8 cellular contexts compared by ENCODE assay signal in genomic region chr11:108467091-108467823, GRCh38. TPM values are rescaled to one million over a fixed set of nuclear protein-coding genes. Genes with fewer than 3 reads are reported as not detected.
DNase-seq lines count a peak whose midpoint lies in the region; ATAC-seq lines count a peak whose summit lies in the region.

Gene C11orf65 (minus strand): TSS chr11:108467529. CDS start chr11:108461559, 5,970 bp downstream.

- DNase-seq in DMS153 (lab: John Stamatoyannopoulos, UW) (peak; percentile 97), OCI-M1 (lab: John Stamatoyannopoulos, UW) (peak; percentile 88), activated T-cell treated with anti-CD3 and anti-CD28 coated beads for 48 hours (ENCODE audit: low read depth) (peak; percentile 90), epithelial cell of prostate (ENCODE audit: low read depth, low spot score) (peak; percentile 65)
- peak; percentile 84 to 92 for DNase-seq in stimulated activated CD8-positive, alpha-beta memory T cell treated with anti-CD3 and anti-CD28 coated beads, Interleukin-2, amount 100 ng/mL, for 48 hours (ENCODE audit: low read depth in 2 of 2)

- peak within 1 kb of the TSS; percentile 95 to 100 (median 99) for H3K27ac Mint-ChIP-seq in IgD-negative memory B cell

- no peaks in the 10 kb centered on the region for H3K9me3 ChIP-seq in mononuclear cell (ENCODE audit: low read depth, low read length)

- H3K4me3 ChIP-seq in mononuclear cell (ENCODE audit: low read length) = peak within 1 kb of the TSS; percentile 61

- H3K4me1 ChIP-seq in mononuclear cell (ENCODE audit: insufficient read depth, low read length) = peaks cover 12% of the 10 kb centered on the region

- H3K27me3 Mint-ChIP-seq in IgD-negative memory B cell = no peaks in the 10 kb centered on the region

- no peaks in the 10 kb centered on the region for H3K9me3 Mint-ChIP-seq in IgD-negative memory B cell

- peaks cover 3 to 18% (median 4%) of the 10 kb centered on the region in 3 donors for H3K4me1 Mint-ChIP-seq in IgD-negative memory B cell

- H3K27ac ChIP-seq in epithelial cell of prostate = peak within 1 kb of the TSS; percentile 96

- ATAC-seq in GM21576 (IDR thresholded peaks at IDR 0.05; ENCODE audit: unreplicated experiment) = peak; percentile 99

- no peaks in the 10 kb centered on the region for H3K27me3 ChIP-seq in mononuclear cell (ENCODE audit: insufficient read depth, low read length)

- peak within 1 kb of the TSS; percentile 92 to 99 (median 98) for H3K4me3 Mint-ChIP-seq in IgD-negative memory B cell

- no peaks in the 10 kb centered on the region for H3K36me3 Mint-ChIP-seq in IgD-negative memory B cell

RNA-seq across cellular contexts. Expression of gene C11orf65, which starts in this region (rescaled TPM):
- polyA plus RNA-seq in IgD-negative memory B cell = 0.86 TPM
- total RNA-seq in mononuclear cell = 0.31 TPM

Comparison
In these comparisons a context has a peak if more than half of its experiments do, and no peak if none do; other contexts are left out.
1. Peak in every context shown above with its lines: DNase-seq, ATAC-seq, H3K4me3 ChIP-seq and H3K27ac ChIP-seq.